In the genomic region with DNA sequence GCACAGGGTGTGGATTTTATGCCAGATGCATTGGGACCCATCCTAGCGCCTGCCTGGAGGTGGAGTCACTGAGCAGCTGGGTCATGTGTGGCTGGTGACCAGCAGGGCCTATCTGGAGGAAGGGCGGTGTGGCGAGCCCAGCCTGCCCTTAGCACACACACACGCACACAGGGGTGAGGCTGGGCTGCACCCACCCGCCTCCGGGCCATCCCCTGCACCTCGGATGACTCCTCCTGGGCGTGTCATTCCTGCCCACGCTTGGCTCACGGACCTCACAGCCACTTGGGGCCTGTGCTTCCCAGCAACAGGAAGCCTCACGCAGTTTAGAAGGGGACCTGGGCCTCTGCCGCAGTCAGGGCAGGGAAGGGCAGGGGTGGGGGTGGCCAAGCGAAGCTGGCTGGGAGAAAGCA, we compare ENCODE assay signal across 14 cellular contexts. TPM values are rescaled to one million over a fixed set of nuclear protein-coding genes. Genes with fewer than 3 reads are reported as not detected.
A peak's percentile ranks its signal among the peaks of the same experiment; 100 is the strongest.
DNase-seq lines count a peak whose midpoint lies in the region; ATAC-seq and TF ChIP-seq lines count a peak whose summit lies in the region.
"Had no signal": no experiment of that assay in that cellular context is flagged by ENCODE, and none has a peak within 500 bp of the region (broad histone marks: within the 10 kb centered on the region; RNA-seq: fewer than 3 reads in every experiment).

No MANE protein-coding gene starts in this region.

- intact Hi-C loops in MCF 10A (cut with micrococcal nuclease) (no loop called here), posterior vena cava (cut with DNase I) (no loop called here)
- intact Hi-C loops in naive thymus-derived CD4-positive, alpha-beta T cell (cut with micrococcal nuclease), result no loop called here

- TF ChIP-seq CTCF in MCF 10A (IDR thresholded peaks at IDR 0.05; ENCODE audit: unreplicated experiment) (no peak), right atrium auricular region (IDR thresholded peaks at IDR 0.05) (no peak)

- no TSS peak for BruUV-seq in MCF 10A (replicated peaks; lab: Mats Ljungman, UMichigan)

- H3K9me3 Mint-ChIP-seq in MCF 10A (ENCODE audit: unreplicated experiment), result peaks cover 7% of the 10 kb centered on the region
- H3K9me3 Mint-ChIP-seq in naive thymus-derived CD4-positive, alpha-beta T cell, result peaks cover 0 to 5% (median 0%) of the 10 kb centered on the region in 11 donors

- H3K27ac Mint-ChIP-seq in MCF 10A (ENCODE audit: low read depth, unreplicated experiment), result no peak overlapping the region
- H3K27ac Mint-ChIP-seq in naive thymus-derived CD4-positive, alpha-beta T cell, result no peak overlapping the region

- H3K27me3 ChIP-seq in right atrium auricular region, result no peaks in the 10 kb centered on the region
- H3K27me3 ChIP-seq in naive thymus-derived CD4-positive, alpha-beta T cell (ENCODE audit: control insufficient read depth in 2 of 2, insufficient read depth in 2 of 2, low read length in 2 of 2), result no peaks in the 10 kb centered on the region

- no peak overlapping the region for H3K4me3 ChIP-seq in right atrium auricular region
- H3K4me3 ChIP-seq in naive thymus-derived CD4-positive, alpha-beta T cell (ENCODE audit: low read length), result no peak overlapping the region

- POLR2A ChIA-PET in MCF 10A (lab: Yijun Ruan, JAX), result interaction anchor here (0.6 to 1.5 kb wide), 4 partner anchors 11 to 654 kb away, joined by 3 to 11 read pairs (median 6); no protein-coding TSS in a partner anchor
- POLR2A ChIA-PET in naive thymus-derived CD4-positive, alpha-beta T cell (lab: Charles Lee), result no interaction called here

- DNase-seq in Daoy (ENCODE audit: low read depth) (peak; percentile 88), MCF 10A (ENCODE audit: unreplicated experiment) (peak; percentile 78), right atrium auricular region (ENCODE audit: low spot score) (peak; percentile 64), posterior vena cava (ENCODE audit: low spot score) (peak; percentile 85), caudate nucleus (lab: John Stamatoyannopoulos, UW) (no peak), NCI-H2196 treated with DMSO at 0.1 percent for 48 hours (lab: John Stamatoyannopoulos, UW; ENCODE audit: unreplicated experiment) (no peak)
- no peak for DNase-seq in naive thymus-derived CD4-positive, alpha-beta T cell
- DNase-seq in stimulated activated CD8-positive, alpha-beta memory T cell treated with anti-CD3 and anti-CD28 coated beads, Interleukin-4, amount 100 ng/mL, for 48 hours, result no peak
- DNase-seq: Caco-2, NCI-H1436, NCI-H446 had no signal

- H3K27me3 Mint-ChIP-seq in MCF 10A (ENCODE audit: insufficient read depth, unreplicated experiment), result no peaks in the 10 kb centered on the region
- peaks cover 1 to 10% (median 3%) of the 10 kb centered on the region in 5 donors for H3K27me3 Mint-ChIP-seq in naive thymus-derived CD4-positive, alpha-beta T cell

- no peaks in the 10 kb centered on the region for H3K36me3 ChIP-seq in right atrium auricular region
- no peaks in the 10 kb centered on the region for H3K36me3 ChIP-seq in naive thymus-derived CD4-positive, alpha-beta T cell (ENCODE audit: control insufficient read depth in 2 of 3, insufficient read depth in 3 of 3, low read length in 3 of 3)

- H3K4me1 ChIP-seq in right atrium auricular region, result no peaks in the 10 kb centered on the region
- H3K4me1 ChIP-seq in naive thymus-derived CD4-positive, alpha-beta T cell (ENCODE audit: control insufficient read depth in 2 of 2, insufficient read depth in 2 of 2, low read length in 2 of 2), result no peaks in the 10 kb centered on the region
- H3K4me1 ChIP-seq: Caco-2, parathyroid adenoma had no signal

- H3K36me3 Mint-ChIP-seq in MCF 10A (ENCODE audit: insufficient read depth, unreplicated experiment), result no peaks in the 10 kb centered on the region
- no peaks in the 10 kb centered on the region for H3K36me3 Mint-ChIP-seq in naive thymus-derived CD4-positive, alpha-beta T cell

- CTCF ChIA-PET in MCF 10A (lab: Yijun Ruan, JAX), result no interaction called here
- CTCF ChIA-PET in naive thymus-derived CD4-positive, alpha-beta T cell (lab: Charles Lee), result no interaction called here

- H3K4me3 Mint-ChIP-seq in MCF 10A (ENCODE audit: unreplicated experiment), result no peak overlapping the region
- H3K4me3 Mint-ChIP-seq in naive thymus-derived CD4-positive, alpha-beta T cell, result no peak overlapping the region

- no peak for ATAC-seq in naive thymus-derived CD4-positive, alpha-beta T cell

- H3K9me3 ChIP-seq in right atrium auricular region, result peaks cover 0 to 6% of the 10 kb centered on the region in 2 donors
- H3K9me3 ChIP-seq in naive thymus-derived CD4-positive, alpha-beta T cell (ENCODE audit: control insufficient read depth in 2 of 3, low read length in 3 of 3), result peaks cover 0 to 5% (median 0%) of the 10 kb centered on the region in 3 experiments
- H3K9me3 ChIP-seq: Caco-2 had no signal

- H3K27ac ChIP-seq in right atrium auricular region, result no peak overlapping the region
- no peak overlapping the region for H3K27ac ChIP-seq in caudate nucleus (ENCODE audit: low read depth, low read length)
- no peak overlapping the region for H3K27ac ChIP-seq in naive thymus-derived CD4-positive, alpha-beta T cell (ENCODE audit: low read depth, low read length)
- H3K27ac ChIP-seq: KMS-11, parathyroid adenoma had no signal

- peaks cover 10% of the 10 kb centered on the region for H3K4me1 Mint-ChIP-seq in MCF 10A (ENCODE audit: insufficient read depth, unreplicated experiment)
- no peaks in the 10 kb centered on the region for H3K4me1 Mint-ChIP-seq in naive thymus-derived CD4-positive, alpha-beta T cell

RNA-seq across cellular contexts. Expression of a gene that starts 36.2 kb away (rescaled TPM):
- 0.17 and 0.74 TPM in 2 replicates for total RNA-seq in Daoy (2014; rRNA removed; shearing (Covaris generic))
- total RNA-seq in MCF 10A (2022), result 0.15 TPM in 1 of 2 replicates, not detected in the other
- under 1 TPM; 0.19 to 0.28 TPM for total RNA-seq in right atrium auricular region
- total RNA-seq in posterior vena cava, result 1 to 10 TPM in 1 of 2 donors, under 1 TPM in 1; 0.51 to 1.1 TPM
- total RNA-seq in naive thymus-derived CD4-positive, alpha-beta T cell, result not detected
- polyA plus RNA-seq in naive thymus-derived CD4-positive, alpha-beta T cell, result not detected
- total RNA-seq: activated CD8-positive, alpha-beta memory T cell treated with anti-CD3 and anti-CD28 coated beads for 36 hours had no signal

Comparison
In these comparisons a context has a peak if more than half of its experiments do, and no peak if none do; other contexts are left out.
1. DNase-seq: peak in Daoy (single experiment), MCF 10A (single experiment), right atrium auricular region (single experiment) and posterior vena cava (single experiment); none in caudate nucleus (0 of 61), NCI-H2196 treated with DMSO at 0.1 percent for 48 hours (single experiment), naive thymus-derived CD4-positive, alpha-beta T cell (0 of 9) and stimulated activated CD8-positive, alpha-beta memory T cell treated with anti-CD3 and anti-CD28 coated beads, Interleukin-4, amount 100 ng/mL, for 48 hours (single experiment).